Comparison of ENCODE assay signal across 40 cellular contexts in genomic region chr22:20622650-20623339, GRCh38.
"Had no signal": no experiment of that assay in that cellular context is flagged by ENCODE, and none has a peak within 500 bp of the region (broad histone marks: within the 10 kb centered on the region; RNA-seq: fewer than 3 reads in every experiment).

No MANE protein-coding gene starts in this region.

- H3K4me3 Mint-ChIP-seq: activated naive CD4-positive, alpha-beta T cell treated with anti-CD3 and anti-CD28 coated beads for 36 hours; activated naive CD4-positive, alpha-beta T cell treated with anti-CD3 and anti-CD28 coated beads, Interleukin-2, amount 10 ng/mL, durations not matched to agents 7 days and 5 days; activated naive CD4-positive, alpha-beta T cell treated with anti-CD3 and anti-CD28 coated beads, Interleukin-2, amount 50 U/mL, for 24 hours; activated naive CD8-positive, alpha-beta T cell; activated naive CD8-positive, alpha-beta T cell treated with anti-CD3 and anti-CD28 coated beads for 36 hours; activated naive CD8-positive, alpha-beta T cell treated with anti-CD3 and anti-CD28 coated beads, Interleukin-2, amount 10 ng/mL, durations not matched to agents 7 days and 5 days; activated naive CD8-positive, alpha-beta T cell treated with anti-CD3 and anti-CD28 coated beads, Interleukin-2, amount 50 U/mL, for 24 hours; activated T-cell treated with anti-CD3 and anti-CD28 coated beads, Interleukin-2, amount 50 U/mL, for 24 hours; activated T-cell treated with anti-CD3 and anti-CD28 coated beads, Interleukin-2, amount 50 U/mL, for 4 hours; activated T-cell treated with anti-CD3 and anti-CD28 coated beads, Interleukin-2, amount 50 U/mL, for 72 hours; activated T-helper 1 cell treated with anti-CD3 and anti-CD28 coated beads, Interleukin-12 subunit alpha, Interleukin-12 subunit beta, Interleukin-2, Interleukin-4 antibody, amounts not matched to agents 30 ng/mL and 10 ng/mL and 1 ng/mL, durations not matched to agents 14 hours and 24 hours and 36 hours; activated T-helper 17 cell treated with anti-CD3 and anti-CD28 coated beads, Interleukin-2, amount 50 U/mL, for 72 hours; brain; central memory CD8-positive, alpha-beta T cell had no signal

- H3K9me3 ChIP-seq: adrenal gland, ascending aorta, body of pancreas, breast epithelium had no signal

- H3K36me3 ChIP-seq: adrenal gland, ascending aorta, brain microvascular endothelial cell, breast epithelium, cardiac muscle cell had no signal

- DNase-seq: activated effector memory CD4-positive, alpha-beta T cell treated with anti-CD3 and anti-CD28 coated beads, Interleukin-2, amount 50 U/mL, for 16 hours; activated effector memory CD4-positive, alpha-beta T cell treated with Interleukin-2 at 50 U/mL for 16 hours; activated gamma-delta T cell; activated gamma-delta T cell treated with Interleukin-2 at 50 U/mL for 16 hours; activated naive CD4-positive, alpha-beta T cell; activated naive CD4-positive, alpha-beta T cell treated with anti-CD3 and anti-CD28 coated beads for 36 hours; activated naive CD4-positive, alpha-beta T cell treated with anti-CD3 and anti-CD28 coated beads, Interleukin-2, amount 10 ng/mL, durations not matched to agents 7 days and 5 days; activated naive CD4-positive, alpha-beta T cell treated with anti-CD3 and anti-CD28 coated beads, Interleukin-2, amount 50 U/mL, for 16 hours; activated naive CD4-positive, alpha-beta T cell treated with Interleukin-2 at 50 U/mL for 16 hours; activated naive CD8-positive, alpha-beta T cell treated with anti-CD3 and anti-CD28 coated beads for 36 hours; activated naive CD8-positive, alpha-beta T cell treated with anti-CD3 and anti-CD28 coated beads, Interleukin-2, amount 10 ng/mL, durations not matched to agents 7 days and 5 days; activated naive CD8-positive, alpha-beta T cell treated with anti-CD3 and anti-CD28 coated beads, Interleukin-2, amount 50 U/mL, for 24 hours; activated T-cell treated with anti-CD3 and anti-CD28 coated beads, Interleukin-2, amount 50 U/mL, for 1 hour; activated T-cell treated with anti-CD3 and anti-CD28 coated beads, Interleukin-2, amount 50 U/mL, for 24 hours; activated T-cell treated with anti-CD3 and anti-CD28 coated beads, Interleukin-2, amount 50 U/mL, for 4 hours; activated T-cell treated with anti-CD3 and anti-CD28 coated beads, Interleukin-2, amount 50 U/mL, for 48 hours; activated T-cell treated with anti-CD3 and anti-CD28 coated beads, Interleukin-2, amount 50 U/mL, for 72 hours; adrenal gland; amniotic stem cell; amygdala; anterior cingulate cortex; aorta; body of pancreas; brain microvascular endothelial cell; caudate nucleus; central memory CD4-positive, alpha-beta T cell; cerebellar nuclear complex had no signal

- H3K4me1 ChIP-seq: adrenal gland, ascending aorta, body of pancreas, breast epithelium had no signal

- H3K27me3 Mint-ChIP-seq: activated naive CD4-positive, alpha-beta T cell treated with anti-CD3 and anti-CD28 coated beads, Interleukin-2, amount 50 U/mL, for 24 hours; activated naive CD8-positive, alpha-beta T cell; activated T-cell treated with anti-CD3 and anti-CD28 coated beads, Interleukin-2, amount 50 U/mL, for 24 hours; central memory CD8-positive, alpha-beta T cell had no signal

- H3K27me3 ChIP-seq: adrenal gland, ascending aorta, body of pancreas, breast epithelium, cardiac muscle cell had no signal

- H3K4me1 Mint-ChIP-seq: activated naive CD4-positive, alpha-beta T cell treated with anti-CD3 and anti-CD28 coated beads, Interleukin-2, amount 10 ng/mL, durations not matched to agents 7 days and 5 days; brain; central memory CD8-positive, alpha-beta T cell had no signal

- H3K27ac ChIP-seq: adrenal gland, ascending aorta, body of pancreas, brain microvascular endothelial cell, breast epithelium, cardiac muscle cell had no signal

- ATAC-seq: activated naive CD8-positive, alpha-beta T cell treated with anti-CD3 and anti-CD28 coated beads, Interleukin-2, amount 50 U/mL, for 24 hours; activated T-cell treated with anti-CD3 and anti-CD28 coated beads, Interleukin-2, amount 50 U/mL, for 4 hours; activated T-cell treated with anti-CD3 and anti-CD28 coated beads, Interleukin-2, amount 50 U/mL, for 72 hours; activated T-helper 17 cell treated with anti-CD3 and anti-CD28 coated beads, Interleukin-2, amount 50 U/mL, for 72 hours; body of pancreas had no signal

- H3K27ac Mint-ChIP-seq: activated naive CD4-positive, alpha-beta T cell treated with anti-CD3 and anti-CD28 coated beads for 36 hours; activated naive CD4-positive, alpha-beta T cell treated with anti-CD3 and anti-CD28 coated beads, Interleukin-2, amount 10 ng/mL, durations not matched to agents 7 days and 5 days; activated naive CD4-positive, alpha-beta T cell treated with anti-CD3 and anti-CD28 coated beads, Interleukin-2, amount 50 U/mL, for 24 hours; activated naive CD4-positive, alpha-beta T cell treated with anti-CD3 and anti-CD28 coated beads, Interleukin-2, amount 50 U/mL, for 72 hours; activated naive CD8-positive, alpha-beta T cell; activated naive CD8-positive, alpha-beta T cell treated with anti-CD3 and anti-CD28 coated beads for 36 hours; activated naive CD8-positive, alpha-beta T cell treated with anti-CD3 and anti-CD28 coated beads, Interleukin-2, amount 10 ng/mL, durations not matched to agents 7 days and 5 days; activated naive CD8-positive, alpha-beta T cell treated with anti-CD3 and anti-CD28 coated beads, Interleukin-2, amount 50 U/mL, for 24 hours; activated T-cell treated with anti-CD3 and anti-CD28 coated beads, Interleukin-2, amount 50 U/mL, for 24 hours; activated T-cell treated with anti-CD3 and anti-CD28 coated beads, Interleukin-2, amount 50 U/mL, for 72 hours; activated T-helper 1 cell treated with anti-CD3 and anti-CD28 coated beads, Interleukin-12 subunit alpha, Interleukin-12 subunit beta, Interleukin-2, Interleukin-4 antibody, amounts not matched to agents 30 ng/mL and 10 ng/mL and 1 ng/mL, durations not matched to agents 14 hours and 24 hours and 36 hours; activated T-helper 17 cell treated with anti-CD3 and anti-CD28 coated beads, Interleukin-2, amount 50 U/mL, for 72 hours; activated T-helper 2 cell treated with anti-CD3 and anti-CD28 coated beads, Interferon-gamma antibody, Interleukin-2, Interleukin-4, amounts not matched to agents 10 μg/mL and 5 μg/mL and 100 μg/mL, durations not matched to agents 14 hours and 24 hours and 36 hours; brain had no signal

- H3K9me3 Mint-ChIP-seq: activated naive CD4-positive, alpha-beta T cell treated with anti-CD3 and anti-CD28 coated beads for 36 hours; activated naive CD4-positive, alpha-beta T cell treated with anti-CD3 and anti-CD28 coated beads, Interleukin-2, amount 10 ng/mL, durations not matched to agents 7 days and 5 days; activated naive CD4-positive, alpha-beta T cell treated with anti-CD3 and anti-CD28 coated beads, Interleukin-2, amount 50 U/mL, for 24 hours; activated naive CD4-positive, alpha-beta T cell treated with anti-CD3 and anti-CD28 coated beads, Interleukin-2, amount 50 U/mL, for 72 hours; activated naive CD8-positive, alpha-beta T cell treated with anti-CD3 and anti-CD28 coated beads for 36 hours; activated naive CD8-positive, alpha-beta T cell treated with anti-CD3 and anti-CD28 coated beads, Interleukin-2, amount 10 ng/mL, durations not matched to agents 7 days and 5 days; activated naive CD8-positive, alpha-beta T cell treated with anti-CD3 and anti-CD28 coated beads, Interleukin-2, amount 50 U/mL, for 24 hours; activated T-cell treated with anti-CD3 and anti-CD28 coated beads, Interleukin-2, amount 50 U/mL, for 24 hours; activated T-cell treated with anti-CD3 and anti-CD28 coated beads, Interleukin-2, amount 50 U/mL, for 4 hours; activated T-cell treated with anti-CD3 and anti-CD28 coated beads, Interleukin-2, amount 50 U/mL, for 72 hours; activated T-helper 1 cell treated with anti-CD3 and anti-CD28 coated beads, Interleukin-12 subunit alpha, Interleukin-12 subunit beta, Interleukin-2, Interleukin-4 antibody, amounts not matched to agents 30 ng/mL and 10 ng/mL and 1 ng/mL, durations not matched to agents 14 hours and 24 hours and 36 hours; activated T-helper 17 cell treated with anti-CD3 and anti-CD28 coated beads, Interleukin-2, amount 50 U/mL, for 72 hours; activated T-helper 2 cell treated with anti-CD3 and anti-CD28 coated beads, Interferon-gamma antibody, Interleukin-2, Interleukin-4, amounts not matched to agents 10 μg/mL and 5 μg/mL and 100 μg/mL, durations not matched to agents 14 hours and 24 hours and 36 hours; brain; central memory CD8-positive, alpha-beta T cell had no signal

- H3K4me3 ChIP-seq: adrenal gland, ascending aorta, body of pancreas, breast epithelium, cardiac muscle cell had no signal

- FAIRE-seq: astrocyte, bronchial epithelial cell had no signal

- H3K36me3 Mint-ChIP-seq: activated naive CD4-positive, alpha-beta T cell treated with anti-CD3 and anti-CD28 coated beads, Interleukin-2, amount 10 ng/mL, durations not matched to agents 7 days and 5 days; activated naive CD4-positive, alpha-beta T cell treated with anti-CD3 and anti-CD28 coated beads, Interleukin-2, amount 50 U/mL, for 24 hours; activated naive CD4-positive, alpha-beta T cell treated with anti-CD3 and anti-CD28 coated beads, Interleukin-2, amount 50 U/mL, for 72 hours; activated naive CD8-positive, alpha-beta T cell; activated naive CD8-positive, alpha-beta T cell treated with anti-CD3 and anti-CD28 coated beads for 36 hours; activated naive CD8-positive, alpha-beta T cell treated with anti-CD3 and anti-CD28 coated beads, Interleukin-2, amount 10 ng/mL, durations not matched to agents 7 days and 5 days; brain had no signal
